In the genomic region with DNA sequence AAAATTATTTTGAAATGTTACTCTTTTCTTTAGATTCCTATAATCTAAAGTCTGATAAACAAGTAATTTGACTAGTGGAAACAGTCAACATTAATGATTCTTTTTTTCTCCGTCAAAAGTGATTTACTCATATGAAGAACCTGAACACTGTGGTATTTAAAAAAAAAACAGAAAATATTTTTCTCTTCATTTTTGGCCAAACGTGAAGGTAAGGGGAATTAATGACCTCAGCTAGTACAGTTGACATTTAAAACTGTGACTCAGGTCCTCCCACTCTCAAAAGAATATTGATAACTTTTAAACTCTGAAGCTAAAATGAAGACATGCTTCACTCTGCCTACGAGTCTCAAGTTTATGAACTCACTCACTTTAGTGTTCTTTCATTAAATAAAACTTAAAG, we compare ENCODE assay signal across 1 cellular context.
A peak's percentile ranks its signal among the peaks of the same experiment; 100 is the strongest.
TF ChIP-seq lines count a peak whose summit lies in the region.

No MANE protein-coding gene starts in this region.

TF ChIP-seq in GM12878, 131 proteins besides CTCF, POLR2A, EP300 and RAD21 (continues in another document):
- TF ChIP-seq SREBF2 (IDR thresholded peaks at IDR 0.05; ENCODE audit: low read length) (no peak), CREM (IDR thresholded peaks at IDR 0.05; ENCODE audit: low read depth) (0 out of 2 replicates have a peak, but pooled peaks have one; percentile 16), BHLHE40 (IDR thresholded peaks at IDR 0.05; ENCODE audit: borderline replicate concordance in 1 of 2, low read depth in 2 of 2, low read length in 1 of 2) (peak; percentile 23 to 44; a peak in 1 of 4 replicates), NFIC (IDR thresholded peaks at IDR 0.05; ENCODE audit: low read depth, low read length) (0 out of 2 replicates have a peak, but pooled peaks have one; percentile 40), ASH2L (IDR thresholded peaks at IDR 0.05; ENCODE audit: borderline replicate concordance, low read depth) (no peak), CBX3 (IDR thresholded peaks at IDR 0.05; ENCODE audit: borderline replicate concordance, low read depth) (no peak), STAT1 (conservative IDR thresholded peaks at IDR 0.05) (no peak), MEF2A (IDR thresholded peaks at IDR 0.05; ENCODE audit: insufficient read depth, low read depth, low read length) (0 out of 2 replicates have a peak, but pooled peaks have one; percentile 6), MTA3 (IDR thresholded peaks at IDR 0.05; ENCODE audit: borderline replicate concordance, low read length) (no peak), ZNF274 (IDR thresholded peaks at IDR 0.05; ENCODE audit: insufficient read depth, insufficient read length) (no peak), FOXM1 (IDR thresholded peaks at IDR 0.05; ENCODE audit: low read depth, low read length) (peak; percentile 42; the same call in 1 of the 2 replicates), RAD51 (IDR thresholded peaks at IDR 0.05) (no peak), RUNX3 (IDR thresholded peaks at IDR 0.05; ENCODE audit: low read length) (peak; percentile 57; the same call in 1 of the 2 replicates), HDAC2 (IDR thresholded peaks at IDR 0.05) (no peak), IKZF1 (conservative IDR thresholded peaks at IDR 0.05) (no peak), RCOR1 (conservative IDR thresholded peaks at IDR 0.05; ENCODE audit: low read depth, low read length) (no peak), DPF2 (IDR thresholded peaks at IDR 0.05) (no peak), MYC (IDR thresholded peaks at IDR 0.05; ENCODE audit: insufficient read depth, insufficient read length, insufficient replicate concordance, low read length, severe bottlenecking) (no peak), KAT2A (conservative IDR thresholded peaks at IDR 0.05; ENCODE audit: control insufficient read depth, low read depth, low read length) (no peak), ZNF24 (IDR thresholded peaks at IDR 0.05) (peak; percentile 56; the same call in 1 of the 2 replicates), ZNF384 (IDR thresholded peaks at IDR 0.05; ENCODE audit: borderline replicate concordance, low read depth, low read length) (peak; percentile 35; the same call in 1 of the 2 replicates), NFYA (IDR thresholded peaks at IDR 0.05; ENCODE audit: borderline replicate concordance, low read depth, low read length) (no peak), GABPA (IDR thresholded peaks at IDR 0.05; ENCODE audit: low read depth) (no peak), EGR1 (IDR thresholded peaks at IDR 0.05; ENCODE audit: borderline replicate concordance in 1 of 2, low read depth in 2 of 2, low read length in 2 of 2) (no peak), JUNB (IDR thresholded peaks at IDR 0.05) (peak; percentile 74), EED (IDR thresholded peaks at IDR 0.05; ENCODE audit: low read depth) (no peak)
- TF ChIP-seq, protein P1, sequence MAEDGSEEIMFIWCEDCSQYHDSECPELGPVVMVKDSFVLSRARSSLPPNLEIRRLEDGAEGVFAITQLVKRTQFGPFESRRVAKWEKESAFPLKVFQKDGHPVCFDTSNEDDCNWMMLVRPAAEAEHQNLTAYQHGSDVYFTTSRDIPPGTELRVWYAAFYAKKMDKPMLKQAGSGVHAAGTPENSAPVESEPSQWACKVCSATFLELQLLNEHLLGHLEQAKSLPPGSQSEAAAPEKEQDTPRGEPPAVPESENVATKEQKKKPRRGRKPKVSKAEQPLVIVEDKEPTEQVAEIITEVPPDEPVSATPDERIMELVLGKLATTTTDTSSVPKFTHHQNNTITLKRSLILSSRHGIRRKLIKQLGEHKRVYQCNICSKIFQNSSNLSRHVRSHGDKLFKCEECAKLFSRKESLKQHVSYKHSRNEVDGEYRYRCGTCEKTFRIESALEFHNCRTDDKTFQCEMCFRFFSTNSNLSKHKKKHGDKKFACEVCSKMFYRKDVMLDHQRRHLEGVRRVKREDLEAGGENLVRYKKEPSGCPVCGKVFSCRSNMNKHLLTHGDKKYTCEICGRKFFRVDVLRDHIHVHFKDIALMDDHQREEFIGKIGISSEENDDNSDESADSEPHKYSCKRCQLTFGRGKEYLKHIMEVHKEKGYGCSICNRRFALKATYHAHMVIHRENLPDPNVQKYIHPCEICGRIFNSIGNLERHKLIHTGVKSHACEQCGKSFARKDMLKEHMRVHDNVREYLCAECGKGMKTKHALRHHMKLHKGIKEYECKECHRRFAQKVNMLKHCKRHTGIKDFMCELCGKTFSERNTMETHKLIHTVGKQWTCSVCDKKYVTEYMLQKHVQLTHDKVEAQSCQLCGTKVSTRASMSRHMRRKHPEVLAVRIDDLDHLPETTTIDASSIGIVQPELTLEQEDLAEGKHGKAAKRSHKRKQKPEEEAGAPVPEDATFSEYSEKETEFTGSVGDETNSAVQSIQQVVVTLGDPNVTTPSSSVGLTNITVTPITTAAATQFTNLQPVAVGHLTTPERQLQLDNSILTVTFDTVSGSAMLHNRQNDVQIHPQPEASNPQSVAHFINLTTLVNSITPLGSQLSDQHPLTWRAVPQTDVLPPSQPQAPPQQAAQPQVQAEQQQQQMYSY (CRISPR knock-in tag; IDR thresholded peaks at IDR 0.05) = no peak
- TF ChIP-seq, protein P2, sequence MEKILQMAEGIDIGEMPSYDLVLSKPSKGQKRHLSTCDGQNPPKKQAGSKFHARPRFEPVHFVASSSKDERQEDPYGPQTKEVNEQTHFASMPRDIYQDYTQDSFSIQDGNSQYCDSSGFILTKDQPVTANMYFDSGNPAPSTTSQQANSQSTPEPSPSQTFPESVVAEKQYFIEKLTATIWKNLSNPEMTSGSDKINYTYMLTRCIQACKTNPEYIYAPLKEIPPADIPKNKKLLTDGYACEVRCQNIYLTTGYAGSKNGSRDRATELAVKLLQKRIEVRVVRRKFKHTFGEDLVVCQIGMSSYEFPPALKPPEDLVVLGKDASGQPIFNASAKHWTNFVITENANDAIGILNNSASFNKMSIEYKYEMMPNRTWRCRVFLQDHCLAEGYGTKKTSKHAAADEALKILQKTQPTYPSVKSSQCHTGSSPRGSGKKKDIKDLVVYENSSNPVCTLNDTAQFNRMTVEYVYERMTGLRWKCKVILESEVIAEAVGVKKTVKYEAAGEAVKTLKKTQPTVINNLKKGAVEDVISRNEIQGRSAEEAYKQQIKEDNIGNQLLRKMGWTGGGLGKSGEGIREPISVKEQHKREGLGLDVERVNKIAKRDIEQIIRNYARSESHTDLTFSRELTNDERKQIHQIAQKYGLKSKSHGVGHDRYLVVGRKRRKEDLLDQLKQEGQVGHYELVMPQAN (conservative IDR thresholded peaks at IDR 0.05) = no peak
- TF ChIP-seq, protein P3, sequence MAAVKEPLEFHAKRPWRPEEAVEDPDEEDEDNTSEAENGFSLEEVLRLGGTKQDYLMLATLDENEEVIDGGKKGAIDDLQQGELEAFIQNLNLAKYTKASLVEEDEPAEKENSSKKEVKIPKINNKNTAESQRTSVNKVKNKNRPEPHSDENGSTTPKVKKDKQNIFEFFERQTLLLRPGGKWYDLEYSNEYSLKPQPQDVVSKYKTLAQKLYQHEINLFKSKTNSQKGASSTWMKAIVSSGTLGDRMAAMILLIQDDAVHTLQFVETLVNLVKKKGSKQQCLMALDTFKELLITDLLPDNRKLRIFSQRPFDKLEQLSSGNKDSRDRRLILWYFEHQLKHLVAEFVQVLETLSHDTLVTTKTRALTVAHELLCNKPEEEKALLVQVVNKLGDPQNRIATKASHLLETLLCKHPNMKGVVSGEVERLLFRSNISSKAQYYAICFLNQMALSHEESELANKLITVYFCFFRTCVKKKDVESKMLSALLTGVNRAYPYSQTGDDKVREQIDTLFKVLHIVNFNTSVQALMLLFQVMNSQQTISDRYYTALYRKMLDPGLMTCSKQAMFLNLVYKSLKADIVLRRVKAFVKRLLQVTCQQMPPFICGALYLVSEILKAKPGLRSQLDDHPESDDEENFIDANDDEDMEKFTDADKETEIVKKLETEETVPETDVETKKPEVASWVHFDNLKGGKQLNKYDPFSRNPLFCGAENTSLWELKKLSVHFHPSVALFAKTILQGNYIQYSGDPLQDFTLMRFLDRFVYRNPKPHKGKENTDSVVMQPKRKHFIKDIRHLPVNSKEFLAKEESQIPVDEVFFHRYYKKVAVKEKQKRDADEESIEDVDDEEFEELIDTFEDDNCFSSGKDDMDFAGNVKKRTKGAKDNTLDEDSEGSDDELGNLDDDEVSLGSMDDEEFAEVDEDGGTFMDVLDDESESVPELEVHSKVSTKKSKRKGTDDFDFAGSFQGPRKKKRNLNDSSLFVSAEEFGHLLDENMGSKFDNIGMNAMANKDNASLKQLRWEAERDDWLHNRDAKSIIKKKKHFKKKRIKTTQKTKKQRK (IDR thresholded peaks at IDR 0.05; ENCODE audit: low read depth, low read length) = no peak
- TF ChIP-seq, protein P4, sequence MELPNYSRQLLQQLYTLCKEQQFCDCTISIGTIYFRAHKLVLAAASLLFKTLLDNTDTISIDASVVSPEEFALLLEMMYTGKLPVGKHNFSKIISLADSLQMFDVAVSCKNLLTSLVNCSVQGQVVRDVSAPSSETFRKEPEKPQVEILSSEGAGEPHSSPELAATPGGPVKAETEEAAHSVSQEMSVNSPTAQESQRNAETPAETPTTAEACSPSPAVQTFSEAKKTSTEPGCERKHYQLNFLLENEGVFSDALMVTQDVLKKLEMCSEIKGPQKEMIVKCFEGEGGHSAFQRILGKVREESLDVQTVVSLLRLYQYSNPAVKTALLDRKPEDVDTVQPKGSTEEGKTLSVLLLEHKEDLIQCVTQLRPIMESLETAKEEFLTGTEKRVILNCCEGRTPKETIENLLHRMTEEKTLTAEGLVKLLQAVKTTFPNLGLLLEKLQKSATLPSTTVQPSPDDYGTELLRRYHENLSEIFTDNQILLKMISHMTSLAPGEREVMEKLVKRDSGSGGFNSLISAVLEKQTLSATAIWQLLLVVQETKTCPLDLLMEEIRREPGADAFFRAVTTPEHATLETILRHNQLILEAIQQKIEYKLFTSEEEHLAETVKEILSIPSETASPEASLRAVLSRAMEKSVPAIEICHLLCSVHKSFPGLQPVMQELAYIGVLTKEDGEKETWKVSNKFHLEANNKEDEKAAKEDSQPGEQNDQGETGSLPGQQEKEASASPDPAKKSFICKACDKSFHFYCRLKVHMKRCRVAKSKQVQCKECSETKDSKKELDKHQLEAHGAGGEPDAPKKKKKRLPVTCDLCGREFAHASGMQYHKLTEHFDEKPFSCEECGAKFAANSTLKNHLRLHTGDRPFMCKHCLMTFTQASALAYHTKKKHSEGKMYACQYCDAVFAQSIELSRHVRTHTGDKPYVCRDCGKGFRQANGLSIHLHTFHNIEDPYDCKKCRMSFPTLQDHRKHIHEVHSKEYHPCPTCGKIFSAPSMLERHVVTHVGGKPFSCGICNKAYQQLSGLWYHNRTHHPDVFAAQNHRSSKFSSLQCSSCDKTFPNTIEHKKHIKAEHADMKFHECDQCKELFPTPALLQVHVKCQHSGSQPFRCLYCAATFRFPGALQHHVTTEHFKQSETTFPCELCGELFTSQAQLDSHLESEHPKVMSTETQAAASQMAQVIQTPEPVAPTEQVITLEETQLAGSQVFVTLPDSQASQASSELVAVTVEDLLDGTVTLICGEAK (IDR thresholded peaks at IDR 0.05; ENCODE audit: borderline replicate concordance) = no peak
- TF ChIP-seq, protein P5, sequence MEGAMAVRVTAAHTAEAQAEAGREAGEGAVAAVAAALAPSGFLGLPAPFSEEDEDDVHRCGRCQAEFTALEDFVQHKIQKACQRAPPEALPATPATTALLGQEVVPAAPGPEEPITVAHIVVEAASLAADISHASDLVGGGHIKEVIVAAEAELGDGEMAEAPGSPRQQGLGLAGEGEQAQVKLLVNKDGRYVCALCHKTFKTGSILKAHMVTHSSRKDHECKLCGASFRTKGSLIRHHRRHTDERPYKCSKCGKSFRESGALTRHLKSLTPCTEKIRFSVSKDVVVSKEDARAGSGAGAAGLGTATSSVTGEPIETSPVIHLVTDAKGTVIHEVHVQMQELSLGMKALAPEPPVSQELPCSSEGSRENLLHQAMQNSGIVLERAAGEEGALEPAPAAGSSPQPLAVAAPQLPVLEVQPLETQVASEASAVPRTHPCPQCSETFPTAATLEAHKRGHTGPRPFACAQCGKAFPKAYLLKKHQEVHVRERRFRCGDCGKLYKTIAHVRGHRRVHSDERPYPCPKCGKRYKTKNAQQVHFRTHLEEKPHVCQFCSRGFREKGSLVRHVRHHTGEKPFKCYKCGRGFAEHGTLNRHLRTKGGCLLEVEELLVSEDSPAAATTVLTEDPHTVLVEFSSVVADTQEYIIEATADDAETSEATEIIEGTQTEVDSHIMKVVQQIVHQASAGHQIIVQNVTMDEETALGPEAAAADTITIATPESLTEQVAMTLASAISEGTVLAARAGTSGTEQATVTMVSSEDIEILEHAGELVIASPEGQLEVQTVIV (IDR thresholded peaks at IDR 0.05; ENCODE audit: borderline replicate concordance, partially characterized antibody) = no peak
- TF ChIP-seq, protein P6, sequence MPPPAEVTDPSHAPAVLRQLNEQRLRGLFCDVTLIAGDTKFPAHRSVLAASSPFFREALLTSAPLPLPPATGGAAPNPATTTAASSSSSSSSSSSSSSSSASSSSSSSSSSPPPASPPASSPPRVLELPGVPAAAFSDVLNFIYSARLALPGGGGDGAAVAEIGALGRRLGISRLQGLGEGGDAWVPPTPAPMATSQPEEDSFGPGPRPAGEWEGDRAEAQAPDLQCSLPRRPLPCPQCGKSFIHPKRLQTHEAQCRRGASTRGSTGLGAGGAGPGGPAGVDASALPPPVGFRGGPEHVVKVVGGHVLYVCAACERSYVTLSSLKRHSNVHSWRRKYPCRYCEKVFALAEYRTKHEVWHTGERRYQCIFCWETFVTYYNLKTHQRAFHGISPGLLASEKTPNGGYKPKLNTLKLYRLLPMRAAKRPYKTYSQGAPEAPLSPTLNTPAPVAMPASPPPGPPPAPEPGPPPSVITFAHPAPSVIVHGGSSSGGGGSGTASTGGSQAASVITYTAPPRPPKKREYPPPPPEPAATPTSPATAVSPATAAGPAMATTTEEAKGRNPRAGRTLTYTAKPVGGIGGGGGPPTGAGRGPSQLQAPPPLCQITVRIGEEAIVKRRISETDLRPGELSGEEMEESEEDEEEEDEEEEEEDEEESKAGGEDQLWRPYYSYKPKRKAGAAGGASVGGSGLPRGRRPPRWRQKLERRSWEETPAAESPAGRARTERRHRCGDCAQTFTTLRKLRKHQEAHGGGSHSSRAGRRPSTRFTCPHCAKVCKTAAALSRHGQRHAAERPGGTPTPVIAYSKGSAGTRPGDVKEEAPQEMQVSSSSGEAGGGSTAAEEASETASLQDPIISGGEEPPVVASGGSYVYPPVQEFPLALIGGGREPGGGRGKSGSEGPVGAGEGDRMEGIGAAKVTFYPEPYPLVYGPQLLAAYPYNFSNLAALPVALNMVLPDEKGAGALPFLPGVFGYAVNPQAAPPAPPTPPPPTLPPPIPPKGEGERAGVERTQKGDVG (CRISPR knock-in tag; IDR thresholded peaks at IDR 0.05) = no peak
- TF ChIP-seq, protein P7, sequence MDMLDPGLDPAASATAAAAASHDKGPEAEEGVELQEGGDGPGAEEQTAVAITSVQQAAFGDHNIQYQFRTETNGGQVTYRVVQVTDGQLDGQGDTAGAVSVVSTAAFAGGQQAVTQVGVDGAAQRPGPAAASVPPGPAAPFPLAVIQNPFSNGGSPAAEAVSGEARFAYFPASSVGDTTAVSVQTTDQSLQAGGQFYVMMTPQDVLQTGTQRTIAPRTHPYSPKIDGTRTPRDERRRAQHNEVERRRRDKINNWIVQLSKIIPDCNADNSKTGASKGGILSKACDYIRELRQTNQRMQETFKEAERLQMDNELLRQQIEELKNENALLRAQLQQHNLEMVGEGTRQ (IDR thresholded peaks at IDR 0.05; ENCODE audit: borderline replicate concordance, low read depth, low read length) = no peak
- TF ChIP-seq, protein P8, sequence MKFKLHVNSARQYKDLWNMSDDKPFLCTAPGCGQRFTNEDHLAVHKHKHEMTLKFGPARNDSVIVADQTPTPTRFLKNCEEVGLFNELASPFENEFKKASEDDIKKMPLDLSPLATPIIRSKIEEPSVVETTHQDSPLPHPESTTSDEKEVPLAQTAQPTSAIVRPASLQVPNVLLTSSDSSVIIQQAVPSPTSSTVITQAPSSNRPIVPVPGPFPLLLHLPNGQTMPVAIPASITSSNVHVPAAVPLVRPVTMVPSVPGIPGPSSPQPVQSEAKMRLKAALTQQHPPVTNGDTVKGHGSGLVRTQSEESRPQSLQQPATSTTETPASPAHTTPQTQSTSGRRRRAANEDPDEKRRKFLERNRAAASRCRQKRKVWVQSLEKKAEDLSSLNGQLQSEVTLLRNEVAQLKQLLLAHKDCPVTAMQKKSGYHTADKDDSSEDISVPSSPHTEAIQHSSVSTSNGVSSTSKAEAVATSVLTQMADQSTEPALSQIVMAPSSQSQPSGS (IDR thresholded peaks at IDR 0.05; ENCODE audit: low read length) = peak; percentile 56; the same call in 1 of the 2 replicates
